ENCODE assay signal across 21 cellular contexts in genomic region chr2:103445356-103445755, GRCh38.
A peak's percentile ranks its signal among the peaks of the same experiment; 100 is the strongest.
DNase-seq lines count a peak whose midpoint lies in the region; ATAC-seq and TF ChIP-seq lines count a peak whose summit lies in the region.
"Had no signal": no experiment of that assay in that cellular context is flagged by ENCODE, and none has a peak within 500 bp of the region (broad histone marks: within the 10 kb centered on the region; RNA-seq: fewer than 3 reads in every experiment).

No MANE protein-coding gene starts in this region.

- no peak for ATAC-seq in GM18858 (IDR thresholded peaks at IDR 0.05; ENCODE audit: unreplicated experiment)
- ATAC-seq: activated naive CD8-positive, alpha-beta T cell treated with anti-CD3 and anti-CD28 coated beads, Interleukin-2, amount 50 U/mL, for 24 hours; naive thymus-derived CD4-positive, alpha-beta T cell; sciatic nerve; stimulated activated effector memory CD8-positive, alpha-beta T cell treated with anti-CD3 and anti-CD28 coated beads, Interleukin-12 subunit alpha, Interleukin-12 subunit beta, amount 100 ng/mL, for 72 hours had no signal

- TF ChIP-seq CTCF in LNCaP clone FGC (IDR thresholded peaks at IDR 0.05; ENCODE audit: control insufficient read depth, extremely low read depth, insufficient read depth): no peak

- H3K4me3 ChIP-seq in LNCaP clone FGC (ENCODE audit: low read depth, low read length): no peak overlapping the region
- H3K4me3 ChIP-seq: breast epithelium had no signal

- in situ Hi-C loops in Caki2 (cut with HindIII; ENCODE audit: low pct_unique_long_range_greater_than_20kb, low sequenced_read_pairs): no loop called here

- DNase-seq in Caki2 (ENCODE audit: low read depth) (peak; percentile 39), LNCaP clone FGC (ENCODE audit: low read depth) (peak; percentile 46), NCI-H345 (lab: John Stamatoyannopoulos, UW) (peak; percentile 95), SW480 (ENCODE audit: low spot score) (peak; percentile 17)
- no peak for DNase-seq in stimulated activated CD4-positive, alpha-beta T cell treated with anti-CD3 and anti-CD28 coated beads, Interleukin-2, amount 100 ng/mL, for 24 hours
- DNase-seq in activated CD4-positive, CD25-positive, alpha-beta regulatory T cell (lab: John Stamatoyannopoulos, UW): no peak
- DNase-seq in activated CD4-positive, alpha-beta T cell treated with anti-CD3 and anti-CD28 coated beads for 48 hours: no peak
- DNase-seq: activated CD4-positive, alpha-beta T cell treated with anti-CD3 and anti-CD28 coated beads, Interleukin-2, amount 10 ng/mL, durations not matched to agents 24 days and 14 days; activated effector memory CD4-positive, alpha-beta T cell treated with Interleukin-2 at 50 U/mL for 16 hours; activated naive CD8-positive, alpha-beta T cell treated with anti-CD3 and anti-CD28 coated beads, Interleukin-2, amount 50 U/mL, for 24 hours; CD4-positive, CD25-positive, alpha-beta regulatory T cell; cortex of kidney; hypothalamus; kidney; mesenchymal stem cell; naive thymus-derived CD4-positive, alpha-beta T cell; NCI-H1417 treated with DMSO at 0.1 percent for 48 hours had no signal

Comparison
In these comparisons a context has a peak if more than half of its experiments do, and no peak if none do; other contexts are left out.
1. DNase-seq: peak in Caki2 (single experiment), LNCaP clone FGC (single experiment), NCI-H345 (single experiment) and SW480 (single experiment); none in stimulated activated CD4-positive, alpha-beta T cell treated with anti-CD3 and anti-CD28 coated beads, Interleukin-2, amount 100 ng/mL, for 24 hours (0 of 2), activated CD4-positive, CD25-positive, alpha-beta regulatory T cell (0 of 4) and activated CD4-positive, alpha-beta T cell treated with anti-CD3 and anti-CD28 coated beads for 48 hours (single experiment).